Comparison of ENCODE assay signal across 8 cellular contexts in the genomic region with DNA sequence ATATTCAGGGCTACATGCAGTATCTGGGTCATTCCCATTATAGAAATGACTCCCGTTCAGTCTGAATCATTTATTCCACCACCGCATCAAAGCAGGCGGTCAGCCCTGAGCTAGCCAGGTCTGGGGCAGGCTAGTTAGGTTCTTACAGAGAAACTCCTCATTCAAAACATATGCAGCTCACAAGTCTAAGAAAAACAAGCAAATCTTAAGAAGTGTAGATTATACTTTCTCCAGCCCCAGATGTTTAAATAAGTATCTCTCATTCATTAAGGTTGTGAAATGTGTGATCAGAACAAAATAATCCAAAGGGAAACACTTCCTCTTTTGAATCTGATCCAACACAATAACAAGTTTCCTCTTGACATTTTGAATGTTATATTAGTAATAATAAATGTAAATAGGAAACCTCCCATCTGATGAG.
DNase-seq lines count a peak whose midpoint lies in the region; ATAC-seq, FAIRE-seq and TF ChIP-seq lines count a peak whose summit lies in the region.

No MANE protein-coding gene starts in this region.

- intact Hi-C loops in CD4-positive, alpha-beta memory T cell (cut with micrococcal nuclease), result loop anchor here (5.0 kb wide), 1 partner anchor 122 kb away; no protein-coding TSS in a partner anchor

- no peaks in the 10 kb centered on the region for H3K9me3 Mint-ChIP-seq in CD4-positive, alpha-beta memory T cell
- no peaks in the 10 kb centered on the region for H3K9me3 Mint-ChIP-seq in glutamatergic neuron (ENCODE audit: unreplicated experiment)

- H3K4me1 ChIP-seq in CD4-positive, alpha-beta memory T cell (ENCODE audit: insufficient read depth, low read length), result peaks cover 47% of the 10 kb centered on the region
- H3K4me1 ChIP-seq in SJCRH30, result peaks cover 31% of the 10 kb centered on the region
- H3K4me1 ChIP-seq in parathyroid adenoma, result no peaks in the 10 kb centered on the region

- no peak for FAIRE-seq in D721Med (lab: Jason Lieb, UNC)

- H3K27me3 ChIP-seq in CD4-positive, alpha-beta memory T cell (ENCODE audit: insufficient read depth, low read length), result no peaks in the 10 kb centered on the region
- H3K27me3 ChIP-seq in SJCRH30 (no peaks in the 10 kb centered on the region), parathyroid adenoma (ENCODE audit: control insufficient read depth, insufficient read depth, low read length) (no peaks in the 10 kb centered on the region)

- peak overlapping the region; percentile 86 to 98 (median 94) for H3K27ac Mint-ChIP-seq in CD4-positive, alpha-beta memory T cell
- H3K27ac Mint-ChIP-seq in glutamatergic neuron (ENCODE audit: unreplicated experiment), result no peak overlapping the region

- H3K36me3 ChIP-seq in CD4-positive, alpha-beta memory T cell (ENCODE audit: insufficient read depth, low read length), result no peaks in the 10 kb centered on the region
- H3K36me3 ChIP-seq in SJCRH30 (peaks cover 6% of the 10 kb centered on the region), parathyroid adenoma (ENCODE audit: control insufficient read depth, insufficient read depth, low read length) (no peaks in the 10 kb centered on the region)

- no peak overlapping the region for H2AFZ ChIP-seq in parathyroid adenoma

- H3K4me3 ChIP-seq in CD4-positive, alpha-beta memory T cell (ENCODE audit: low read length in 2 of 2), result peak overlapping the region; percentile 69 to 70
- H3K4me3 ChIP-seq in SJCRH30 (peak overlapping the region; percentile 66), parathyroid adenoma (ENCODE audit: low read depth, low read length) (no peak overlapping the region)

- CTCF ChIA-PET in CD4-positive, alpha-beta memory T cell (lab: Charles Lee; ENCODE audit: partially characterized antibody), result interaction anchor here (1.5 to 3.8 kb wide), 2 partner anchors 25 to 50 kb away, joined by 3 to 36 read pairs; no protein-coding TSS in a partner anchor

- H3K27ac ChIP-seq in CD4-positive, alpha-beta memory T cell (ENCODE audit: low read depth, low read length), result peak overlapping the region; percentile 72
- H3K27ac ChIP-seq in SJCRH30, result peak overlapping the region; percentile 96
- no peak overlapping the region for H3K27ac ChIP-seq in parathyroid adenoma

- POLR2A ChIA-PET in CD4-positive, alpha-beta memory T cell (lab: Charles Lee; ENCODE audit: partially characterized antibody), result interaction anchor here (0.6 to 10.7 kb wide), 20 partner anchors 8 to 315 kb away, joined by 3 to 122 read pairs (median 16); no protein-coding TSS in a partner anchor

- peaks cover 29 to 77% (median 39%) of the 10 kb centered on the region in 4 donors for H3K4me1 Mint-ChIP-seq in CD4-positive, alpha-beta memory T cell
- peaks cover 31% of the 10 kb centered on the region for H3K4me1 Mint-ChIP-seq in glutamatergic neuron (ENCODE audit: low read depth, unreplicated experiment)

- H3K27me3 Mint-ChIP-seq in CD4-positive, alpha-beta memory T cell, result no peaks in the 10 kb centered on the region
- H3K27me3 Mint-ChIP-seq in glutamatergic neuron (ENCODE audit: unreplicated experiment), result no peaks in the 10 kb centered on the region

- TF ChIP-seq CTCF in parathyroid adenoma (IDR thresholded peaks at IDR 0.05), result no peak
- no peak for TF ChIP-seq CTCF in glutamatergic neuron (IDR thresholded peaks at IDR 0.05; ENCODE audit: partially characterized antibody, unreplicated experiment)
- no peak for TF ChIP-seq CTCF in D721Med (IDR thresholded peaks at IDR 0.05; ENCODE audit: insufficient read depth, missing control alignments)

- H3K36me3 Mint-ChIP-seq in CD4-positive, alpha-beta memory T cell, result peaks cover 31 to 38% of the 10 kb centered on the region in 2 donors
- no peaks in the 10 kb centered on the region for H3K36me3 Mint-ChIP-seq in glutamatergic neuron (ENCODE audit: unreplicated experiment)

- H3K9ac ChIP-seq in parathyroid adenoma, result no peak overlapping the region

- DNase-seq in CD4-positive, alpha-beta memory T cell, result peak in 1 of 5 donors; percentile 74
- peak; percentile 57 to 70 for DNase-seq in SJCRH30
- peak; percentile 82 to 85 for DNase-seq in dermis microvascular lymphatic vessel endothelial cell (ENCODE audit: low read depth in 2 of 2)
- no peak for DNase-seq in glutamatergic neuron
- no peak for DNase-seq in NCI-H2196 treated with DMSO at 0.1 percent for 48 hours (lab: John Stamatoyannopoulos, UW; ENCODE audit: unreplicated experiment)
- no peak for DNase-seq in D721Med (ENCODE audit: insufficient read length, low spot score)

- H3K9me3 ChIP-seq in CD4-positive, alpha-beta memory T cell (ENCODE audit: control insufficient read depth in 1 of 2, low read length in 2 of 2), result no peaks in the 10 kb centered on the region
- H3K9me3 ChIP-seq in SJCRH30 (replicated peaks) (no peaks in the 10 kb centered on the region), parathyroid adenoma (ENCODE audit: control insufficient read depth, low read length) (no peaks in the 10 kb centered on the region)

- peak overlapping the region; percentile 15 for H3K4me2 ChIP-seq in parathyroid adenoma (ENCODE audit: low read length)

- no peak for ATAC-seq in HG03095 (IDR thresholded peaks at IDR 0.05; ENCODE audit: unreplicated experiment)

- peak overlapping the region; percentile 95 to 100 (median 98) for H3K4me3 Mint-ChIP-seq in CD4-positive, alpha-beta memory T cell
- H3K4me3 Mint-ChIP-seq in glutamatergic neuron (ENCODE audit: unreplicated experiment), result no peak overlapping the region

- H3K79me2 ChIP-seq in parathyroid adenoma, result no peaks in the 10 kb centered on the region

Comparison
In these comparisons a context has a peak if more than half of its experiments do, and no peak if none do; other contexts are left out.
1. DNase-seq: peak in SJCRH30 (2 of 2) and dermis microvascular lymphatic vessel endothelial cell (2 of 2); none in glutamatergic neuron (single experiment), NCI-H2196 treated with DMSO at 0.1 percent for 48 hours (single experiment) and D721Med (single experiment).